1 cellular context compared by ENCODE assay signal in the genomic region with DNA sequence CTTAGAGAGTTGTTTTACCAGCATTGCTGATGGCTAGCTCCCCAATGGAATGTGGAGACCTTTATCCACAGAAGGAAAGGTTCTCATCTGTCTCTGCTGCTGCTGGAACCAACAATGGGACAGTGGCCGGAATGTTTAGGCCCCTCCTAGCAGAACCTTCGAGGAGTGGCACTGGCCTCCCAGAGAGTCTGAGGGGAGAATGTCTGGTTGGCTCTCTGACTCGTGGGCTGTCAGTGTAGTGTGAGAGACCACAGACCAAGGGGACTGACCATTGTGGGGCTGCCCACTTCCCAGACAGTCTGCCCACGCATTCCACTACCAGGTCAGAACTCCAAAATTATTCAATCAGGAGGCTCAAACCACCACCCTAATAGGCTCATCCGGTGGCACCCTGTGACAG.
TF ChIP-seq lines count a peak whose summit lies in the region.

No MANE protein-coding gene starts in this region.

TF ChIP-seq in HepG2, 621 proteins besides CTCF, POLR2A, EP300 and RAD21:
- TF ChIP-seq, protein P1, sequence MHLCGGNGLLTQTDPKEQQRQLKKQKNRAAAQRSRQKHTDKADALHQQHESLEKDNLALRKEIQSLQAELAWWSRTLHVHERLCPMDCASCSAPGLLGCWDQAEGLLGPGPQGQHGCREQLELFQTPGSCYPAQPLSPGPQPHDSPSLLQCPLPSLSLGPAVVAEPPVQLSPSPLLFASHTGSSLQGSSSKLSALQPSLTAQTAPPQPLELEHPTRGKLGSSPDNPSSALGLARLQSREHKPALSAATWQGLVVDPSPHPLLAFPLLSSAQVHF (CRISPR knock-in tag; IDR thresholded peaks at IDR 0.05) = no peak
- TF ChIP-seq SOX13 (IDR thresholded peaks at IDR 0.05) = no peak
- no peak for TF ChIP-seq SOX13 (CRISPR knock-in tag; conservative IDR thresholded peaks at IDR 0.05 in 1 of 2, IDR thresholded peaks at IDR 0.05 in 1 of 2)
- no peak for TF ChIP-seq ZBTB8A (CRISPR knock-in tag; IDR thresholded peaks at IDR 0.05; ENCODE audit: borderline replicate concordance, low read depth)
- no peak for TF ChIP-seq ZGPAT (CRISPR knock-in tag; IDR thresholded peaks at IDR 0.05)
